ENCODE assay signal across 26 cellular contexts in genomic region chr6:75090574-75090973, GRCh38.
"Had no signal": no experiment of that assay in that cellular context is flagged by ENCODE, and none has a peak within 500 bp of the region (broad histone marks: within the 10 kb centered on the region; RNA-seq: fewer than 3 reads in every experiment).

No MANE protein-coding gene starts in this region.

- H3K27ac ChIP-seq: colonic mucosa, epithelial cell of prostate, foreskin keratinocyte, heart left ventricle, left ventricle myocardium inferior, lower lobe of right lung, parathyroid adenoma, right atrium auricular region, spleen, upper lobe of right lung had no signal

- H3K36me3 Mint-ChIP-seq: natural killer cell; stimulated activated memory B cell treated with anti-CD40 and anti-IgM and Interleukin-4, amounts not matched to agents 10 μg/mL and 1 μg/mL and 100 μg/mL, for 72 hours had no signal

- H3K9me3 Mint-ChIP-seq: dendritic cell treated with granulocyte-macrophage colony-stimulating factor and Interleukin-4, amounts not matched to agents 40 ng/mL and 50 ng/mL, for 4 days; endodermal cell; stimulated activated naive CD8-positive, alpha-beta T cell treated with anti-CD3 and anti-CD28 coated beads, Interleukin-15, Interleukin-2, amounts not matched to agents 100 ng/mL and 50 ng/mL, for 24 hours had no signal

- H3K79me2 ChIP-seq: parathyroid adenoma had no signal

- H3K9ac ChIP-seq: parathyroid adenoma had no signal

- H3K4me1 Mint-ChIP-seq: natural killer cell; stimulated activated memory B cell treated with anti-CD40 and anti-IgM and Interleukin-4, amounts not matched to agents 10 μg/mL and 1 μg/mL and 100 μg/mL, for 72 hours had no signal

- ATAC-seq: esophagus mucosa; foreskin keratinocyte; gastroesophageal sphincter; heart left ventricle; left cardiac atrium; lower lobe of right lung; natural killer cell; stimulated activated memory B cell treated with anti-CD40 and anti-IgM and Interleukin-4, amounts not matched to agents 10 μg/mL and 1 μg/mL and 100 μg/mL, for 72 hours; upper lobe of right lung had no signal

- FAIRE-seq: islet of Langerhans had no signal

- DNase-seq: colonic mucosa; effector CD8-positive, alpha-beta T cell; endodermal cell; foreskin keratinocyte; hippocampal formation; left cardiac atrium; left ventricle myocardium inferior; lower lobe of right lung; natural killer cell; occipital lobe; sigmoid colon; spleen; stimulated activated CD4-positive, alpha-beta T cell treated with anti-CD3 and anti-CD28 coated beads, Interleukin-4, amount 100 ng/mL, for 4 hours; transverse colon; upper lobe of right lung had no signal

- H2AFZ ChIP-seq: parathyroid adenoma had no signal

- H3K9me3 ChIP-seq: colonic mucosa, gastroesophageal sphincter, heart left ventricle, left ventricle myocardium inferior, lower lobe of right lung, right atrium auricular region, sigmoid colon, spleen, transverse colon, upper lobe of right lung, vagina had no signal

- H3K4me3 Mint-ChIP-seq: dendritic cell treated with granulocyte-macrophage colony-stimulating factor and Interleukin-4, amounts not matched to agents 40 ng/mL and 50 ng/mL, for 4 days; endodermal cell; natural killer cell; stimulated activated memory B cell treated with anti-CD40 and anti-IgM and Interleukin-4, amounts not matched to agents 10 μg/mL and 1 μg/mL and 100 μg/mL, for 72 hours; stimulated activated naive CD8-positive, alpha-beta T cell treated with anti-CD3 and anti-CD28 coated beads, Interleukin-15, Interleukin-2, amounts not matched to agents 100 ng/mL and 50 ng/mL, for 24 hours had no signal

- H3K36me3 ChIP-seq: colonic mucosa, lower lobe of right lung, right atrium auricular region, spleen, transverse colon, upper lobe of right lung had no signal

- H3K4me1 ChIP-seq: colonic mucosa, foreskin keratinocyte, left ventricle myocardium inferior, lower lobe of right lung, parathyroid adenoma, right atrium auricular region, spleen, upper lobe of right lung had no signal

- H3K27me3 ChIP-seq: colonic mucosa, foreskin keratinocyte, gastroesophageal sphincter, heart left ventricle, right atrium auricular region, sigmoid colon, transverse colon, upper lobe of right lung, vagina had no signal

- H3K4me3 ChIP-seq: colonic mucosa, gastroesophageal sphincter, heart left ventricle, left ventricle myocardium inferior, lower lobe of right lung, right atrium auricular region, sigmoid colon, spleen, transverse colon, upper lobe of right lung, vagina had no signal
